In the genomic region with DNA sequence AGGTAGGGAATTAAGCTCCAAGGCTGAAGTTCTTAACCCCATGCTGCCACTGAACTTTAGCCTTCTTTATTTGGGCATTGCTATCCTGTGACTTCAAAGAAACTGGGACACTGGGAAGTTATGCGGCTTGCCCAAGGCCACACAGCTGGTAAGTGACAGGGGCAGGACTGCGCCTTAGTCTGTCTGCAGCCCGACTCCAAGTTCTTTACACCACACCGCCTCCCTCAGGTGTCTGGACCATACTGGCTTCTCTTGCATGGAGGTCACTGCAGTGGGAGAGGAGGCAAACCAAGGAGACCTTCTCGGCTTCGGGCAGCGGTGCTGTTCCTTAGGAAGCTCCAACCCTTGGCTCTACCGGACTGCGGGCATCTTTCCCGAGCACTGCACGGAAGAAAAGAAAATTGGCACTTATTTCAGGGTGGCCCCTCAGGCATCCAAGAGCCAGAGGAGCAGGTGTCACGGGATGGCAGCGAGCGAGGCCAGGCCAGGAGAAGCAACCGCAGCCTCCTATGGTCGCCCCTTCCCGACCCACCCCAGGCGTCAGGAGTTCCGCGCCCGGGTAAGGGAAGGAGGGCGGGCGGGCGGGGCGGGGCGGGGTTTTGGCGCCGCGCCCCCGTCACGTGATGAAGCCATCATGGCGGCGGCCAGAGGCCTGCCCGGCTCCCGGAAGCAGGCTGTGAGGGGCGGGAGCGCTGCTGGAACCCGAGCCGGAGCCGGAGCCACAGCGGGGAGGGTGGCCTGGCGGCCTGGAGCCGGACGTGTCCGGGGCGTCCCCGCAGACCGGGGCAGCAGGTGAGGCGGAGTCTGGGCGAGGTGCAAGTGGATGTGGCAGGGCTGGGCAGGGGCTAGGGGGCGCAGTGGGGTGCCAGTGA, we compare ENCODE assay signal across 8 cellular contexts. TPM values are rescaled to one million over a fixed set of nuclear protein-coding genes. Genes with fewer than 3 reads are reported as not detected.
DNase-seq lines count a peak whose midpoint lies in the region; ATAC-seq and TF ChIP-seq lines count a peak whose summit lies in the region.

No MANE protein-coding gene starts in this region.

- H3K36me3 ChIP-seq in Karpas-422 (ENCODE audit: insufficient read depth, low read length): peaks cover 6% of the 10 kb centered on the region
- no peaks in the 10 kb centered on the region; the same call in 1 of the 2 replicates for H3K36me3 ChIP-seq in RWPE2 (ENCODE audit: low read depth)
- H3K36me3 ChIP-seq in tibial artery: peaks cover 14 to 36% (median 17%) of the 10 kb centered on the region in 3 donors

- no peaks in the 10 kb centered on the region for H3K9me3 ChIP-seq in Karpas-422 (ENCODE audit: low read length)
- no peaks in the 10 kb centered on the region for H3K9me3 ChIP-seq in RWPE2 (ENCODE audit: severe bottlenecking)
- H3K9me3 ChIP-seq in tibial artery: no peaks in the 10 kb centered on the region

- no peaks in the 10 kb centered on the region for H3K27me3 ChIP-seq in Karpas-422 (ENCODE audit: low read length)
- no peaks in the 10 kb centered on the region for H3K27me3 ChIP-seq in RWPE2 (ENCODE audit: insufficient read depth, poor library complexity, severe bottlenecking)
- no peaks in the 10 kb centered on the region for H3K27me3 ChIP-seq in tibial artery

- H3K4me1 ChIP-seq in Karpas-422 (ENCODE audit: low read length) (peaks cover 39% of the 10 kb centered on the region), RWPE2 (ENCODE audit: insufficient read depth, poor library complexity, severe bottlenecking) (peaks cover 6% of the 10 kb centered on the region), tibial artery (peaks cover 0 to 32% (median 27%) of the 10 kb centered on the region in 4 donors)

- no peaks in the 10 kb centered on the region for H4K20me1 ChIP-seq in Karpas-422 (ENCODE audit: insufficient read depth, low read depth, low read length)

- H3K27ac ChIP-seq in Karpas-422 (ENCODE audit: low read length) (peak overlapping the region; percentile 61; the same call in 1 of the 2 replicates), RWPE2 (ENCODE audit: poor library complexity, severe bottlenecking) (peak overlapping the region; percentile 53), tibial artery (peak overlapping the region; percentile 84 to 93)

- no peaks in the 10 kb centered on the region for H3K9me2 ChIP-seq in Karpas-422 (replicated peaks; ENCODE audit: insufficient read depth, low read length)

- TF ChIP-seq CTCF in RWPE2 (IDR thresholded peaks at IDR 0.05; ENCODE audit: poor library complexity, severe bottlenecking) (peak; percentile 46), tibial artery (IDR thresholded peaks at IDR 0.05) (peak in 1 of 2 experiments; percentile 34)

- peak overlapping the region; percentile 97 for H3K9ac ChIP-seq in Karpas-422 (ENCODE audit: low read length)

- H3K79me2 ChIP-seq in Karpas-422 (ENCODE audit: low read length): peaks cover 20% of the 10 kb centered on the region

- ATAC-seq in GM21619 (IDR thresholded peaks at IDR 0.05; ENCODE audit: unreplicated experiment) (peak; percentile 73), RWPE2 (ENCODE audit: low read depth) (peak; percentile 77)

- H2AFZ ChIP-seq in Karpas-422 (ENCODE audit: low read length): peak overlapping the region; percentile 96; the same call in 1 of the 2 replicates

- intact Hi-C loops in tibial artery (cut with DNase I; ENCODE audit: low total_unique reads): loop anchor here (2.0 kb wide), 2 partner anchors 31 to 37 kb away; no protein-coding TSS in a partner anchor

- peak overlapping the region; percentile 99 for H3K4me3 ChIP-seq in Karpas-422 (ENCODE audit: low read length)
- peak overlapping the region; percentile 77 for H3K4me3 ChIP-seq in RWPE2 (ENCODE audit: severe bottlenecking)
- H3K4me3 ChIP-seq in tibial artery: peak overlapping the region; percentile 92 to 94

- peak overlapping the region; percentile 98 for H3K4me2 ChIP-seq in Karpas-422 (ENCODE audit: low read depth, low read length, poor library complexity, severe bottlenecking)

- DNase-seq in Daoy (ENCODE audit: low read depth) (peak; percentile 87), Karpas-422 (peak; percentile 90), RWPE2 (ENCODE audit: low spot score) (no peak), germinal center (ENCODE audit: low spot score) (peak; percentile 91), nucleus accumbens (lab: John Stamatoyannopoulos, UW) (peak in 54 of 56 donors; percentile 40 to 89 (median 80)), tibial artery (peak; percentile 78 to 87)
- peak; percentile 72 for DNase-seq in activated naive CD4-positive, alpha-beta T cell treated with Interleukin-2 at 50 U/mL for 16 hours

RNA-seq across cellular contexts. Expression of a gene that starts 16.4 kb away (rescaled TPM):
- 29.0 and 31.6 TPM in 2 replicates for total RNA-seq in Daoy (2014; rRNA removed; shearing (Covaris generic))
- 9.4 and 22.8 TPM in 2 replicates for total RNA-seq in Karpas-422 (2014; rRNA removed; shearing (Covaris generic); ENCODE audit: low replicate concordance)

RNA-seq across cellular contexts. Expression of a gene that starts 19.7 kb away (rescaled TPM):
- 3.5 and 6.2 TPM in 2 replicates for total RNA-seq in Daoy (2014; rRNA removed; shearing (Covaris generic))
- total RNA-seq in Karpas-422 (2014; rRNA removed; shearing (Covaris generic); ENCODE audit: low replicate concordance): 1.7 and 6.5 TPM in 2 replicates

RNA-seq across cellular contexts. Expression of a gene that starts 43.6 kb away (rescaled TPM):
- 480 and 590 TPM in 2 replicates for total RNA-seq in Daoy (2014; rRNA removed; shearing (Covaris generic))
- 387 and 492 TPM in 2 replicates for total RNA-seq in Karpas-422 (2014; rRNA removed; shearing (Covaris generic); ENCODE audit: low replicate concordance)

RNA-seq across cellular contexts. Expression of a gene that starts 44.7 kb away (rescaled TPM):
- 0.03 and 0.34 TPM in 2 replicates for total RNA-seq in Daoy (2014; rRNA removed; shearing (Covaris generic))
- total RNA-seq in Karpas-422 (2014; rRNA removed; shearing (Covaris generic); ENCODE audit: low replicate concordance): 124 and 159 TPM in 2 replicates

RNA-seq across cellular contexts. Expression of a gene that starts 47.8 kb away (rescaled TPM):
- total RNA-seq in Daoy (2014; rRNA removed; shearing (Covaris generic)): 86.6 and 89.2 TPM in 2 replicates
- 67.1 and 85.5 TPM in 2 replicates for total RNA-seq in Karpas-422 (2014; rRNA removed; shearing (Covaris generic); ENCODE audit: low replicate concordance)
